In the genomic region with DNA sequence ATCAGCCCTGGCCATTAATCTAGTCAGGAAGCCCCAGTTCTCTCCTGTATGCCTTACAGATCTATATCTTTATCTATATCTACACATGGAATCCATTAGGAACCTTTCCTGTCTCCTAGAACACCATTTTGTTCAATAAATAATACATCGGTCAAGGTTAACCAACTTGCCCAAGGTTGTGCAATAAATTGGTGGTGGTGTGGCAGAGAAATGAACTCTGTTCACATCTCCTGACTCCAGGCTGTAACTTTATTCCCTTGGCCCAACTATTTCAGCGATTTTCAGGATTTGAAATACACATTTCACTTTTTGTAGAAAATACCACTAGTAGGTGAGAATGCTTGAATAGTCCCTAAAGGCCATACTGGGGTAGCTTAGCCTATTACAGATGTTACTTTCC, we compare ENCODE assay signal across 10 cellular contexts.
"Had no signal": no experiment of that assay in that cellular context is flagged by ENCODE, and none has a peak within 500 bp of the region (broad histone marks: within the 10 kb centered on the region; RNA-seq: fewer than 3 reads in every experiment).

No MANE protein-coding gene starts in this region.

- H3K27ac ChIP-seq: GM23248 had no signal

- DNase-seq: GM23248, GOT3, H7, HCEC 1CT, HFFc6 had no signal

- H2AFZ ChIP-seq: GM23248, GM23338 had no signal

- FAIRE-seq: H1, H54 had no signal

- H3K27ac Mint-ChIP-seq: GM23338, HFFc6 had no signal

- H3K9me3 Mint-ChIP-seq: GM23338 had no signal

- H3K4me3 Mint-ChIP-seq: GM23338, HFFc6 had no signal

- H3K9me3 ChIP-seq: HAP-1 had no signal

- H3K4me3 ChIP-seq: GM23248, GM23338, HAP-1 had no signal

- H3K9ac ChIP-seq: GM23248 had no signal

- H3K4me1 ChIP-seq: HAP-1 had no signal

- H3K36me3 ChIP-seq: HAP-1 had no signal

- H3K4me2 ChIP-seq: GM23338 had no signal

- ATAC-seq: GM23338, HCT116 had no signal
